ENCODE assay signal across 9 cellular contexts in the genomic region with DNA sequence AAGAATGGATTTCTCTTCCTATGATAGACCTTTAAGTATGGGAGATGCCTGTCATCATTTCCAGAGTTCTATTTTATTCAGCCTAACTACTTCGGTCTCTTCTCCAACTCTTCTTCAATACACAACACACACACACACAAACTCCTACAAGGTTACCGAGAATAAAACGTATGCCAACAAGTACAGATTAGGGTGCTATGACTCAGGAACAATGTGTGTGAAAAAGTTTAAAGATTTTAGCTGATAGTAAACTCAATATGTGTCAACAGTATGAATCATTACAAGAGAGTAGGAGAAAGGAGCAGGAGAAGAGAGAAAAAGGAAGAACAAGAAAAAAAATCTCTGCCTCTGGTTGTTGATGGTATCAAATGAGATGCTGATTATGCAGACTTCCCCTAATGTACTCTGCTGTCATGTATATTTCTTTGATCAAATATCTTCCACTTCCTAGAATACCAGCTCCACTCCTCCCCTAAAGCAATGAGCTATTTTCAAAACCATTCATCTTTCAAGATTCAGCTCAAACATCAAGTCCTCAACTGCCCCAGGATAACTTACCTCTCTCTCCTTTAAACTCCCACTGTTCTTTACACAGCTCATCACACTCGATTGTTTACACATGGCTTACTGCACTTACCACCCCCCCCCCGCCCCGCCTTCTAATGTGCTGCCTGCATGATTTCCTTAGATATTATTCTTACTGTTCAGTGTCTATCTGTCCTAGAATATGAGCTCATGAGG.
DNase-seq lines count a peak whose midpoint lies in the region; ATAC-seq and TF ChIP-seq lines count a peak whose summit lies in the region.
"Had no signal": no experiment of that assay in that cellular context is flagged by ENCODE, and none has a peak within 500 bp of the region (broad histone marks: within the 10 kb centered on the region; RNA-seq: fewer than 3 reads in every experiment).

No MANE protein-coding gene starts in this region.

- H3K4me1 ChIP-seq in skeletal muscle satellite cell (ENCODE audit: control insufficient read depth, insufficient read depth, low read length): peaks cover 22% of the 10 kb centered on the region
- H3K4me1 ChIP-seq in left ventricle myocardium inferior: no peaks in the 10 kb centered on the region

- H3K4me2 ChIP-seq in skeletal muscle satellite cell (ENCODE audit: low read length): peak overlapping the region; percentile 19

- DNase-seq in activated CD4-positive, CD25-positive, alpha-beta regulatory T cell treated with anti-CD3 and anti-CD28 coated beads, Interleukin-2, amount 50 U/mL, for 72 hours: no peak
- DNase-seq in NCI-H2227 treated with DMSO at 0.1 percent for 48 hours (lab: John Stamatoyannopoulos, UW) (peak; percentile 36), epithelial cell of esophagus (ENCODE audit: low read depth) (peak; percentile 80), posterior cingulate gyrus (no peak), GM13977 (ENCODE audit: low spot score) (no peak), left ventricle myocardium inferior (no peak)
- DNase-seq: Right ventricle myocardium superior had no signal

- H3K27me3 ChIP-seq in skeletal muscle satellite cell (ENCODE audit: control insufficient read depth, insufficient read depth, low read length): no peaks in the 10 kb centered on the region
- no peaks in the 10 kb centered on the region for H3K27me3 ChIP-seq in left ventricle myocardium inferior (ENCODE audit: low read depth)

- TF ChIP-seq CTCF in epithelial cell of esophagus (IDR thresholded peaks at IDR 0.05; ENCODE audit: insufficient read depth, low read depth, low read length, missing control alignments) (no peak), GM13977 (IDR thresholded peaks at IDR 0.05; ENCODE audit: extremely low read depth, insufficient read depth, missing control alignments) (no peak), left ventricle myocardium inferior (IDR thresholded peaks at IDR 0.05; ENCODE audit: borderline replicate concordance) (no peak)

- peak; percentile 63 for ATAC-seq in activated CD4-positive, CD25-positive, alpha-beta regulatory T cell treated with anti-CD3 and anti-CD28 coated beads, Interleukin-2, amount 50 U/mL, for 24 hours

- H3K36me3 ChIP-seq in skeletal muscle satellite cell (ENCODE audit: insufficient read depth, low read length): no peaks in the 10 kb centered on the region
- no peaks in the 10 kb centered on the region for H3K36me3 ChIP-seq in left ventricle myocardium inferior

- H3K9me3 ChIP-seq in skeletal muscle satellite cell (replicated peaks; ENCODE audit: low read length) (no peaks in the 10 kb centered on the region), left ventricle myocardium inferior (replicated peaks) (no peaks in the 10 kb centered on the region)

- no peak overlapping the region for H3K9ac ChIP-seq in skeletal muscle satellite cell (ENCODE audit: low read depth, low read length)

- intact Hi-C loops in posterior cingulate gyrus (cut with DNase I): no loop called here
- intact Hi-C loops in left ventricle myocardium inferior (cut with micrococcal nuclease): no loop called here

- H3K27ac ChIP-seq in left ventricle myocardium inferior (replicated peaks): no peak overlapping the region

- H3K4me3 ChIP-seq in epithelial cell of esophagus (ENCODE audit: low read length) (no peak overlapping the region), skeletal muscle satellite cell (ENCODE audit: low read length) (no peak overlapping the region), left ventricle myocardium inferior (no peak overlapping the region)

- in situ Hi-C loops in GM13977 (cut with MboI; ENCODE audit: low pct_unique_long_range_greater_than_20kb, low sequenced_read_pairs, unreplicated experiment): no loop called here

Comparison
In these comparisons a context has a peak if more than half of its experiments do, and no peak if none do; other contexts are left out.
1. DNase-seq: peak in NCI-H2227 treated with DMSO at 0.1 percent for 48 hours (single experiment) and epithelial cell of esophagus (single experiment); none in activated CD4-positive, CD25-positive, alpha-beta regulatory T cell treated with anti-CD3 and anti-CD28 coated beads, Interleukin-2, amount 50 U/mL, for 72 hours (single experiment), posterior cingulate gyrus (0 of 10), GM13977 (single experiment) and left ventricle myocardium inferior (single experiment).